Comparison of ENCODE assay signal across 11 cellular contexts in the genomic region with DNA sequence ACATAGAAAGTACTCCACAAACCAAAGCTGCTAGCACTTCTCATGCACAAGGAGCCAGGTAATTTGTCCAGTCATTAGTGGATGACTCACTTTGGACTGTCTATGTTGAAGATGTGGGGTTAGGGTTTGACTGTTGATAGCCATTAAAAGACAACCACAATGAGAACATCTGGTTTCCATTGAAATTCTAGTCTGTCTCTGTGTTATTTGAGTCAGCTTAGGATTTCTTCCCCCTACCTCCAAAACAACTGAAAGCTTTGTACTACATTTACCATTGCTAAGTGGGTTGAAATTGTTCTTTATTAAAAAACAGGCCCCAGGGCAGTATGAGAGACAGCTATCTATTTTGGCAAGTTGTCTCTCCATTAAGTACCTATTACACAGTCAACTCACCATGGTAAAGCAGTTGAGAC.
DNase-seq lines count a peak whose midpoint lies in the region; ATAC-seq and TF ChIP-seq lines count a peak whose summit lies in the region.
"Had no signal": no experiment of that assay in that cellular context is flagged by ENCODE, and none has a peak within 500 bp of the region (broad histone marks: within the 10 kb centered on the region; RNA-seq: fewer than 3 reads in every experiment).

No MANE protein-coding gene starts in this region.

- in situ Hi-C loops in astrocyte of the cerebellum (cut with HindIII; ENCODE audit: low sequenced_read_pairs) (no loop called here), brain microvascular endothelial cell (cut with HindIII; ENCODE audit: low pct_ligation_motif_present, low sequenced_read_pairs) (no loop called here)

- H3K4me3 ChIP-seq in astrocyte of the cerebellum (ENCODE audit: low read depth, low read length): no peak overlapping the region
- no peak overlapping the region for H3K4me3 ChIP-seq in brain microvascular endothelial cell (ENCODE audit: low read depth, low read length)
- H3K4me3 ChIP-seq: SJCRH30 had no signal

- ATAC-seq in GM18861 (IDR thresholded peaks at IDR 0.05; ENCODE audit: unreplicated experiment): peak; percentile 78
- peak; percentile 83 for ATAC-seq in HG02973 (IDR thresholded peaks at IDR 0.05; ENCODE audit: unreplicated experiment)
- ATAC-seq in GM21367 (IDR thresholded peaks at IDR 0.05; ENCODE audit: unreplicated experiment): no peak

- H3K36me3 ChIP-seq in brain microvascular endothelial cell (replicated peaks): no peaks in the 10 kb centered on the region
- H3K36me3 ChIP-seq: SJCRH30 had no signal

- H3K27ac ChIP-seq in brain microvascular endothelial cell: no peak overlapping the region
- H3K27ac ChIP-seq: SJCRH30 had no signal

- TF ChIP-seq CTCF in AG09319 (IDR thresholded peaks at IDR 0.05; ENCODE audit: low read depth, low read length) (no peak), astrocyte of the cerebellum (IDR thresholded peaks at IDR 0.05; ENCODE audit: low read depth, low read length, missing control alignments) (no peak), brain microvascular endothelial cell (IDR thresholded peaks at IDR 0.05; ENCODE audit: low read depth, low read length, missing control alignments) (no peak)

- peak; percentile 30 for DNase-seq in AG09319 (ENCODE audit: extremely low read depth, low read depth)
- DNase-seq in astrocyte of the cerebellum (ENCODE audit: low read depth): peak; percentile 60
- no peak for DNase-seq in NAMALWA (ENCODE audit: low spot score)
- DNase-seq in HuH-7.5 (ENCODE audit: low spot score): no peak
- no peak for DNase-seq in brain microvascular endothelial cell
- DNase-seq: GDM1, glutamatergic neuron had no signal

- H3K27me3 ChIP-seq in brain microvascular endothelial cell (replicated peaks): no peaks in the 10 kb centered on the region
- H3K27me3 ChIP-seq: SJCRH30 had no signal

Comparison
In these comparisons a context has a peak if more than half of its experiments do, and no peak if none do; other contexts are left out.
1. DNase-seq: peak in AG09319 (single experiment) and astrocyte of the cerebellum (single experiment); none in NAMALWA (single experiment), HuH-7.5 (single experiment) and brain microvascular endothelial cell (single experiment).